ENCODE assay signal across 1 cellular context in genomic region chr4:138035781-138036258, GRCh38.
TF ChIP-seq lines count a peak whose summit lies in the region.

No MANE protein-coding gene starts in this region.

TF ChIP-seq in HepG2, 621 proteins besides CTCF, POLR2A, EP300 and RAD21 (continued from another document):
- 0 out of 2 replicates have a peak, but pooled peaks have one; percentile 31 for TF ChIP-seq ZBED4 (CRISPR knock-in tag; IDR thresholded peaks at IDR 0.05; ENCODE audit: borderline replicate concordance)
